19 cellular contexts compared by ENCODE assay signal in genomic region chr5:123134653-123135181, GRCh38. TPM values are rescaled to one million over a fixed set of nuclear protein-coding genes. Genes with fewer than 3 reads are reported as not detected.
"Had no signal": no experiment of that assay in that cellular context is flagged by ENCODE, and none has a peak within 500 bp of the region (broad histone marks: within the 10 kb centered on the region; RNA-seq: fewer than 3 reads in every experiment).

No MANE protein-coding gene starts in this region.

- H3K4me3 ChIP-seq: colonic mucosa, hepatocyte, thyroid gland, upper lobe of left lung, uterus had no signal

- H3K4me1 Mint-ChIP-seq: naive thymus-derived CD4-positive, alpha-beta T cell had no signal

- H3K4me1 ChIP-seq: colonic mucosa, thyroid gland, uterus had no signal

- H3K27me3 ChIP-seq: colonic mucosa, hepatocyte, thyroid gland, upper lobe of left lung, uterus had no signal

- H3K27ac Mint-ChIP-seq: endodermal cell; naive thymus-derived CD4-positive, alpha-beta T cell; nephron progenitor cell had no signal

- H3K4me3 Mint-ChIP-seq: endodermal cell; naive thymus-derived CD4-positive, alpha-beta T cell; nephron progenitor cell had no signal

- H3K9me3 ChIP-seq: colonic mucosa, neutrophil, thyroid gland, upper lobe of left lung, uterus had no signal

- H3K36me3 Mint-ChIP-seq: naive thymus-derived CD4-positive, alpha-beta T cell had no signal

- H3K9me3 Mint-ChIP-seq: endodermal cell; naive thymus-derived CD4-positive, alpha-beta T cell; nephron progenitor cell had no signal

- DNase-seq: colonic mucosa; dermis blood vessel endothelial cell; endodermal cell; foreskin melanocyte; head of caudate nucleus; kidney; left cardiac atrium; left ventricle myocardium superior; naive thymus-derived CD4-positive, alpha-beta T cell; nephron progenitor cell; right cardiac atrium; small intestine; stimulated activated CD4-positive, alpha-beta T cell treated with anti-CD3 and anti-CD28 coated beads, Interleukin-2, amount 100 ng/mL, for 48 hours; stimulated activated naive CD4-positive, alpha-beta T cell treated with Interleukin-2 at 50 U/mL for 16 hours; thyroid gland; upper lobe of left lung; uterus had no signal

- H3K36me3 ChIP-seq: colonic mucosa, neutrophil, thyroid gland, upper lobe of left lung, uterus had no signal

- H3K27ac ChIP-seq: colonic mucosa, hepatocyte, neutrophil, thyroid gland, upper lobe of left lung, uterus had no signal

RNA-seq across cellular contexts. Expression of gene PRDM6, which starts 45.7 kb away (rescaled TPM):
- total RNA-seq: dermis blood vessel endothelial cell; naive thymus-derived CD4-positive, alpha-beta T cell had no signal
- polyA plus RNA-seq: naive thymus-derived CD4-positive, alpha-beta T cell had no signal
